Comparison of ENCODE assay signal across 19 cellular contexts in genomic region chr4:165418116-165418515, GRCh38. TPM values are rescaled to one million over a fixed set of nuclear protein-coding genes. Genes with fewer than 3 reads are reported as not detected.
"Had no signal": no experiment of that assay in that cellular context is flagged by ENCODE, and none has a peak within 500 bp of the region (broad histone marks: within the 10 kb centered on the region; RNA-seq: fewer than 3 reads in every experiment).

No MANE protein-coding gene starts in this region.

- H3K27ac Mint-ChIP-seq: activated naive CD4-positive, alpha-beta T cell treated with anti-CD3 and anti-CD28 coated beads, Interleukin-2, amount 50 U/mL, for 72 hours; activated T-cell treated with anti-CD3 and anti-CD28 coated beads, Interleukin-2, amount 50 U/mL, for 72 hours; effector memory CD8-positive, alpha-beta T cell; natural killer cell treated with Interleukin-12 subunit alpha and Interleukin-12 subunit beta and Interleukin-15 and Interleukin-18, amount 100 ng/mL, for 72 hours; stimulated activated effector memory CD8-positive, alpha-beta T cell treated with anti-CD3 and anti-CD28 coated beads, Interleukin-12 subunit alpha, Interleukin-12 subunit beta, amount 100 ng/mL, for 72 hours had no signal

- H3K36me3 ChIP-seq: esophagus squamous epithelium, lower lobe of right lung, sigmoid colon, thoracic aorta, upper lobe of right lung had no signal

- H3K4me1 ChIP-seq: esophagus squamous epithelium, lower lobe of right lung, sigmoid colon, upper lobe of right lung had no signal

- H3K9me3 ChIP-seq: esophagus squamous epithelium, lower lobe of right lung, sigmoid colon, thoracic aorta, upper lobe of right lung had no signal

- H3K27ac ChIP-seq: esophagus squamous epithelium, lower lobe of right lung, sigmoid colon, thoracic aorta, upper lobe of right lung had no signal

- H3K27me3 ChIP-seq: esophagus squamous epithelium, sigmoid colon, upper lobe of right lung had no signal

- H3K4me1 Mint-ChIP-seq: stimulated activated effector memory CD8-positive, alpha-beta T cell treated with anti-CD3 and anti-CD28 coated beads, Interleukin-12 subunit alpha, Interleukin-12 subunit beta, amount 100 ng/mL, for 72 hours had no signal

- H3K9me3 Mint-ChIP-seq: activated naive CD4-positive, alpha-beta T cell treated with anti-CD3 and anti-CD28 coated beads, Interleukin-2, amount 50 U/mL, for 72 hours; activated T-cell treated with anti-CD3 and anti-CD28 coated beads, Interleukin-2, amount 50 U/mL, for 72 hours; effector memory CD8-positive, alpha-beta T cell; natural killer cell treated with Interleukin-12 subunit alpha and Interleukin-12 subunit beta and Interleukin-15 and Interleukin-18, amount 100 ng/mL, for 72 hours; stimulated activated effector memory CD8-positive, alpha-beta T cell treated with anti-CD3 and anti-CD28 coated beads, Interleukin-12 subunit alpha, Interleukin-12 subunit beta, amount 100 ng/mL, for 72 hours had no signal

- H3K4me3 Mint-ChIP-seq: activated T-cell treated with anti-CD3 and anti-CD28 coated beads, Interleukin-2, amount 50 U/mL, for 72 hours; effector memory CD8-positive, alpha-beta T cell; natural killer cell treated with Interleukin-12 subunit alpha and Interleukin-12 subunit beta and Interleukin-15 and Interleukin-18, amount 100 ng/mL, for 72 hours; stimulated activated effector memory CD8-positive, alpha-beta T cell treated with anti-CD3 and anti-CD28 coated beads, Interleukin-12 subunit alpha, Interleukin-12 subunit beta, amount 100 ng/mL, for 72 hours had no signal

- H3K36me3 Mint-ChIP-seq: activated naive CD4-positive, alpha-beta T cell treated with anti-CD3 and anti-CD28 coated beads, Interleukin-2, amount 50 U/mL, for 72 hours; natural killer cell treated with Interleukin-12 subunit alpha and Interleukin-12 subunit beta and Interleukin-15 and Interleukin-18, amount 100 ng/mL, for 72 hours; stimulated activated effector memory CD8-positive, alpha-beta T cell treated with anti-CD3 and anti-CD28 coated beads, Interleukin-12 subunit alpha, Interleukin-12 subunit beta, amount 100 ng/mL, for 72 hours had no signal

- ATAC-seq: activated naive CD4-positive, alpha-beta T cell treated with anti-CD3 and anti-CD28 coated beads, Interleukin-2, amount 50 U/mL, for 72 hours; activated T-cell treated with anti-CD3 and anti-CD28 coated beads, Interleukin-2, amount 50 U/mL, for 72 hours; effector memory CD8-positive, alpha-beta T cell; left colon; lower lobe of right lung; natural killer cell treated with Interleukin-12 subunit alpha and Interleukin-12 subunit beta and Interleukin-15 and Interleukin-18, amount 100 ng/mL, for 72 hours; stimulated activated effector memory CD8-positive, alpha-beta T cell treated with anti-CD3 and anti-CD28 coated beads, Interleukin-12 subunit alpha, Interleukin-12 subunit beta, amount 100 ng/mL, for 72 hours; upper lobe of right lung had no signal

- DNase-seq: activated CD4-positive, alpha-beta T cell treated with anti-CD3 and anti-CD28 coated beads, Interleukin-2, amount 50 U/mL, for 4 hours; activated gamma-delta T cell treated with Interleukin-2 at 50 U/mL for 16 hours; activated T-cell treated with anti-CD3 and anti-CD28 coated beads, Interleukin-2, amount 50 U/mL, for 72 hours; central memory CD4-positive, alpha-beta T cell; dermis blood vessel endothelial cell; effector memory CD8-positive, alpha-beta T cell; esophagus squamous epithelium; left colon; lower lobe of right lung; posterior cingulate gyrus; sigmoid colon; stimulated activated CD4-positive, alpha-beta T cell treated with anti-CD3 and anti-CD28 coated beads, Interleukin-4, amount 100 ng/mL, for 24 hours; SW 1271; upper lobe of right lung had no signal

- H3K4me3 ChIP-seq: esophagus squamous epithelium, lower lobe of right lung, sigmoid colon, thoracic aorta, upper lobe of right lung had no signal

RNA-seq across cellular contexts. Expression of gene CPE, which starts 39.3 kb away (rescaled TPM):
- total RNA-seq: activated CD8-positive, alpha-beta memory T cell treated with anti-CD3 and anti-CD28 coated beads for 36 hours; activated naive CD4-positive, alpha-beta T cell treated with anti-CD3 and anti-CD28 coated beads, Interleukin-2, amount 50 U/mL, for 72 hours; activated T-cell treated with anti-CD3 and anti-CD28 coated beads, Interleukin-2, amount 50 U/mL, for 72 hours; natural killer cell treated with Interleukin-12 subunit alpha and Interleukin-12 subunit beta and Interleukin-15 and Interleukin-18, amount 100 ng/mL, for 72 hours had no signal
